40 cellular contexts compared by ENCODE assay signal in the genomic region with DNA sequence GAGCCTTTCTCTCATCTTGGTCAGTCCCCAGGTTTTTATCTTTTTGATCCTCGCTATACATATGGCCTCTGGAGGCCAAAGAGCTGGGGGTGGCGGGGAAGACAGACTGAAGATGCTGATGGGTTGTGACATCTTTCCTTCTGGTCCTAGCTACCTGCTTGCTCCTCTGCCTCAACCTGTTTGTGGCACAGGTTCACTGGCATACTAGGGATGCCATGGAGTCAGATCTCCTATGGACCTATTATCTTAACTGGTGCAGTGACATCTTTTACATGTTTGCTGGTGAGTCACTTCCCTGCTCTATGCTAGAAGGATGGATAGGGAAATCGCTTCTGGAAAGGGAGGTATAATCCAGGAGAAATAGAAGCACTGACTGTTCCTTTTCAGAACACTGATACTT. TPM values are rescaled to one million over a fixed set of nuclear protein-coding genes. Genes with fewer than 3 reads are reported as not detected.
"Had no signal": no experiment of that assay in that cellular context is flagged by ENCODE, and none has a peak within 500 bp of the region (broad histone marks: within the 10 kb centered on the region; RNA-seq: fewer than 3 reads in every experiment).

No MANE protein-coding gene starts in this region.

- H3K4me1 ChIP-seq: adrenal gland, ascending aorta, body of pancreas, breast epithelium had no signal

- H3K4me3 ChIP-seq: adrenal gland, ascending aorta, body of pancreas, breast epithelium, cardiac muscle cell had no signal

- H3K9me3 ChIP-seq: adrenal gland, body of pancreas, breast epithelium had no signal

- ATAC-seq: activated naive CD4-positive, alpha-beta T cell treated with anti-CD3 and anti-CD28 coated beads, Interleukin-2, amount 50 U/mL, for 72 hours; activated naive CD8-positive, alpha-beta T cell treated with anti-CD3 and anti-CD28 coated beads, Interleukin-2, amount 50 U/mL, for 24 hours; activated T-cell treated with anti-CD3 and anti-CD28 coated beads, Interleukin-2, amount 50 U/mL, for 4 hours; activated T-cell treated with anti-CD3 and anti-CD28 coated beads, Interleukin-2, amount 50 U/mL, for 72 hours; activated T-helper 17 cell treated with anti-CD3 and anti-CD28 coated beads, Interleukin-2, amount 50 U/mL, for 72 hours; body of pancreas had no signal

- DNase-seq: activated effector memory CD4-positive, alpha-beta T cell treated with anti-CD3 and anti-CD28 coated beads, Interleukin-2, amount 50 U/mL, for 16 hours; activated effector memory CD4-positive, alpha-beta T cell treated with Interleukin-2 at 50 U/mL for 16 hours; activated gamma-delta T cell; activated gamma-delta T cell treated with Interleukin-2 at 50 U/mL for 16 hours; activated naive CD4-positive, alpha-beta T cell; activated naive CD4-positive, alpha-beta T cell treated with anti-CD3 and anti-CD28 coated beads for 36 hours; activated naive CD4-positive, alpha-beta T cell treated with anti-CD3 and anti-CD28 coated beads, Interleukin-2, amount 10 ng/mL, durations not matched to agents 7 days and 5 days; activated naive CD4-positive, alpha-beta T cell treated with anti-CD3 and anti-CD28 coated beads, Interleukin-2, amount 50 U/mL, for 16 hours; activated naive CD4-positive, alpha-beta T cell treated with Interleukin-2 at 50 U/mL for 16 hours; activated naive CD8-positive, alpha-beta T cell treated with anti-CD3 and anti-CD28 coated beads for 36 hours; activated naive CD8-positive, alpha-beta T cell treated with anti-CD3 and anti-CD28 coated beads, Interleukin-2, amount 10 ng/mL, durations not matched to agents 7 days and 5 days; activated naive CD8-positive, alpha-beta T cell treated with anti-CD3 and anti-CD28 coated beads, Interleukin-2, amount 50 U/mL, for 24 hours; activated T-cell treated with anti-CD3 and anti-CD28 coated beads, Interleukin-2, amount 50 U/mL, for 1 hour; activated T-cell treated with anti-CD3 and anti-CD28 coated beads, Interleukin-2, amount 50 U/mL, for 24 hours; activated T-cell treated with anti-CD3 and anti-CD28 coated beads, Interleukin-2, amount 50 U/mL, for 4 hours; activated T-cell treated with anti-CD3 and anti-CD28 coated beads, Interleukin-2, amount 50 U/mL, for 48 hours; activated T-cell treated with anti-CD3 and anti-CD28 coated beads, Interleukin-2, amount 50 U/mL, for 72 hours; adrenal gland; amniotic stem cell; amygdala; anterior cingulate cortex; aorta; body of pancreas; brain microvascular endothelial cell; caudate nucleus; central memory CD4-positive, alpha-beta T cell; cerebellar nuclear complex had no signal

- H3K27ac ChIP-seq: adrenal gland, ascending aorta, body of pancreas, brain microvascular endothelial cell, breast epithelium, cardiac muscle cell had no signal

- H3K27me3 ChIP-seq: ascending aorta, body of pancreas, cardiac muscle cell had no signal

- H3K36me3 ChIP-seq: adrenal gland, ascending aorta, brain microvascular endothelial cell, breast epithelium, cardiac muscle cell had no signal

- FAIRE-seq: astrocyte, bronchial epithelial cell had no signal

RNA-seq across cellular contexts. Expression of a gene that starts 8.8 kb away (rescaled TPM):
- total RNA-seq: activated naive CD4-positive, alpha-beta T cell treated with anti-CD3 and anti-CD28 coated beads for 36 hours; activated naive CD4-positive, alpha-beta T cell treated with anti-CD3 and anti-CD28 coated beads, Interleukin-2, amount 50 U/mL, for 72 hours; activated naive CD8-positive, alpha-beta T cell treated with anti-CD3 and anti-CD28 coated beads for 36 hours; activated naive CD8-positive, alpha-beta T cell treated with anti-CD3 and anti-CD28 coated beads, Interleukin-2, amount 10 ng/mL, durations not matched to agents 7 days and 5 days; activated T-cell treated with anti-CD3 and anti-CD28 coated beads, Interleukin-2, amount 50 U/mL, for 4 hours; activated T-cell treated with anti-CD3 and anti-CD28 coated beads, Interleukin-2, amount 50 U/mL, for 72 hours; activated T-helper 1 cell treated with anti-CD3 and anti-CD28 coated beads, Interleukin-12 subunit alpha, Interleukin-12 subunit beta, Interleukin-2, Interleukin-4 antibody, amounts not matched to agents 30 ng/mL and 10 ng/mL and 1 ng/mL, durations not matched to agents 14 hours and 24 hours and 36 hours; activated T-helper 17 cell treated with anti-CD3 and anti-CD28 coated beads, Interleukin-2, amount 50 U/mL, for 72 hours; activated T-helper 2 cell treated with anti-CD3 and anti-CD28 coated beads, Interferon-gamma antibody, Interleukin-2, Interleukin-4, amounts not matched to agents 10 μg/mL and 5 μg/mL and 100 μg/mL, durations not matched to agents 14 hours and 24 hours and 36 hours; adrenal gland; aorta; ascending aorta; astrocyte; body of pancreas; breast epithelium; bronchial epithelial cell; cardiac muscle cell; cardiac septum; cerebellum; chondrocyte had no signal
- polyA plus RNA-seq: adipose tissue, adrenal gland, aorta, cardiac muscle cell had no signal
